ENCODE assay signal across 8 cellular contexts in genomic region chr5:55597014-55597981, GRCh38.
DNase-seq lines count a peak whose midpoint lies in the region.

No MANE protein-coding gene starts in this region.

- H3K4me3 ChIP-seq in SK-N-MC: no peak overlapping the region

- DNase-seq in GM03348 (ENCODE audit: low spot score): peak; percentile 61
- no peak for DNase-seq in SK-N-MC (ENCODE audit: low read depth, low spot score)
- DNase-seq in foreskin melanocyte: peak; percentile 72
- DNase-seq in renal cortical epithelial cell (ENCODE audit: low read depth): peak; percentile 79
- no peak for DNase-seq in stimulated activated naive CD4-positive, alpha-beta T cell (lab: John Stamatoyannopoulos, UW)
- no peak for DNase-seq in SKM-1 (lab: John Stamatoyannopoulos, UW; ENCODE audit: unreplicated experiment)
- no peak for DNase-seq in NCI-H1105 treated with DMSO at 0.1 percent for 48 hours (lab: John Stamatoyannopoulos, UW)
- no peak for DNase-seq in RPMI8226

- H3K9ac ChIP-seq in SK-N-MC (ENCODE audit: insufficient read length): no peak overlapping the region

- peak overlapping the region; percentile 60; the same call in 1 of the 2 replicates for H3K27ac ChIP-seq in SK-N-MC

- no peaks in the 10 kb centered on the region for H3K36me3 ChIP-seq in SK-N-MC (ENCODE audit: insufficient read depth, low read length)

- no peaks in the 10 kb centered on the region for H3K9me3 ChIP-seq in SK-N-MC (ENCODE audit: low read depth, low read length)

Comparison
In these comparisons a context has a peak if more than half of its experiments do, and no peak if none do; other contexts are left out.
1. DNase-seq: peak in GM03348 (single experiment), foreskin melanocyte (single experiment) and renal cortical epithelial cell (single experiment); none in SK-N-MC (single experiment), stimulated activated naive CD4-positive, alpha-beta T cell (0 of 6), SKM-1 (single experiment), NCI-H1105 treated with DMSO at 0.1 percent for 48 hours (single experiment) and RPMI8226 (single experiment).